Comparison of ENCODE assay signal across 8 cellular contexts in genomic region chr5:78483809-78484521, GRCh38.
DNase-seq lines count a peak whose midpoint lies in the region; ATAC-seq and TF ChIP-seq lines count a peak whose summit lies in the region.

No MANE protein-coding gene starts in this region.

- H3K4me3 ChIP-seq in PC-3 (ENCODE audit: low read length): no peak overlapping the region

- no peak overlapping the region for H3K4me2 ChIP-seq in PC-3 (ENCODE audit: low read length)

- TF ChIP-seq CTCF in PC-3 (conservative IDR thresholded peaks at IDR 0.05; ENCODE audit: low read depth, low read length): no peak
- TF ChIP-seq CTCF in RWPE1 (conservative IDR thresholded peaks at IDR 0.05; ENCODE audit: low read depth): no peak

- intact Hi-C loops in PC-3 (cut with micrococcal nuclease): no loop called here

- no peaks in the 10 kb centered on the region for H3K79me2 ChIP-seq in PC-3 (ENCODE audit: low read length)

- peak; percentile 93 for ATAC-seq in GM18511 (IDR thresholded peaks at IDR 0.05; ENCODE audit: unreplicated experiment)
- peak; percentile 84 for ATAC-seq in HG02870 (IDR thresholded peaks at IDR 0.05; ENCODE audit: unreplicated experiment)
- peak; percentile 78 for ATAC-seq in PC-3

- no peaks in the 10 kb centered on the region for H4K20me1 ChIP-seq in PC-3 (ENCODE audit: low read length)

- H2AFZ ChIP-seq in PC-3 (ENCODE audit: low read length): no peak overlapping the region

- no peaks in the 10 kb centered on the region for H3K9me3 ChIP-seq in PC-3 (ENCODE audit: low read length)

- POLR2A ChIA-PET in PC-3 (lab: Charles Lee; ENCODE audit: unreplicated experiment) (no interaction called here), RWPE1 (lab: Yijun Ruan, JAX; ENCODE audit: low non-redundant PET) (no interaction called here)

- CTCF ChIA-PET in PC-3 (lab: Charles Lee) (no interaction called here), RWPE1 (lab: Yijun Ruan, JAX) (interaction anchor here (0.5 to 0.7 kb wide), 2 partner anchors 23 to 402 kb away, joined by 3 read pairs; no protein-coding TSS in a partner anchor)

- no peaks in the 10 kb centered on the region for H3K27me3 ChIP-seq in PC-3 (ENCODE audit: low read length)

- BruUV-seq in PC-3 (replicated peaks; lab: Mats Ljungman, UMichigan): no TSS peak

- DNase-seq in PC-3 (peak; percentile 17), globus pallidus (ENCODE audit: low spot score) (peak; percentile 53), RWPE1 (ENCODE audit: low spot score) (no peak), NCI-H345 treated with DMSO at 0.1 percent for 48 hours (lab: John Stamatoyannopoulos, UW; ENCODE audit: unreplicated experiment) (no peak), islet precursor cell (no peak)
- DNase-seq in activated naive CD4-positive, alpha-beta T cell (lab: John Stamatoyannopoulos, UW): no peak

- H3K4me1 ChIP-seq in PC-3 (ENCODE audit: insufficient read depth, low read length): peaks cover 11% of the 10 kb centered on the region

- no peaks in the 10 kb centered on the region for H3K9me2 ChIP-seq in PC-3 (replicated peaks; ENCODE audit: low read length)

- H3K9ac ChIP-seq in PC-3 (ENCODE audit: low read length): no peak overlapping the region

- H3K27ac ChIP-seq in PC-3 (ENCODE audit: low read length): peak overlapping the region; percentile 15
- no peak overlapping the region for H3K27ac ChIP-seq in RWPE1

- no peaks in the 10 kb centered on the region for H3F3A ChIP-seq in PC-3 (ENCODE audit: low read length, unreplicated experiment)

- peaks cover 16% of the 10 kb centered on the region for H3K36me3 ChIP-seq in PC-3 (ENCODE audit: low read depth, low read length)

Comparison
In these comparisons a context has a peak if more than half of its experiments do, and no peak if none do; other contexts are left out.
1. DNase-seq: peak in PC-3 (single experiment) and globus pallidus (single experiment); none in RWPE1 (single experiment), NCI-H345 treated with DMSO at 0.1 percent for 48 hours (single experiment), islet precursor cell (single experiment) and activated naive CD4-positive, alpha-beta T cell (0 of 4).
2. Peak in every context shown above with its lines, with median percentiles within 50 percentile points of each other: ATAC-seq.